11 cellular contexts compared by ENCODE assay signal in the genomic region with DNA sequence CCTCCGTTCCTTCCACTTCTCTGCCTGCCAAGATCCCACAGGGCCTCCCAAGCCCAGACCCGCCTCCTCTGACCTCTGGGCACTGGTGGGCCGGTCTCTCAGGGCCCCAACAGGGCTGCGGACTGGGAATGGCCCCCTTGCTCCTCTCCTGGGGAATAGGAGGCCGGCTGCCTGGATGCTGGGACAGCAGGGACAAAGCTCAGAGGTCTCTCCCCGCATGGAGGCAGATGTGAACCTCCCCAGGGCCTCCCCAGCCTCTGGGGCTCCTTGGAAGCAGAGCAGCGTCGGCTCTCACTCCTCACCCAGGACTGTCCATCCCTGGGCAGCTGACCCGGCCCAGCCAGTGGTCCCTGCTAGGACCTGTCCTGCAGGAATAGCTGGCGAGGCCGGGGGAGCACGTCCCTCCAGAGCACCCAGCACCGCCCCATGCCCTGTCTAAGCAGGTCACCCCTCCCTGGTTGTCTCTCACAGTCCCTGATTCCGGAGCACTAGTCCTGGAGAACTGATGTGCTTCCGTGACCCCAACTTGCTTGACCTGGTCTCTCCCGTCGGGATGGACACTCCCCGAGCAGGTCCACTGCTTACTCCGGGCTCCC.
"Had no signal": no experiment of that assay in that cellular context is flagged by ENCODE, and none has a peak within 500 bp of the region (broad histone marks: within the 10 kb centered on the region; RNA-seq: fewer than 3 reads in every experiment).

No MANE protein-coding gene starts in this region.

- H3K9me3 Mint-ChIP-seq: activated CD4-positive, alpha-beta memory T cell treated with anti-CD3 and anti-CD28 coated beads, Interleukin-2, amount 10 ng/mL, durations not matched to agents 7 days and 5 days; activated naive CD4-positive, alpha-beta T cell treated with anti-CD3 and anti-CD28 coated beads, Interleukin-2, amount 10 ng/mL, durations not matched to agents 7 days and 5 days; T-helper 2 cell treated with Interferon-gamma antibody and Interleukin-4, amounts not matched to agents 5 μg/mL and 100 μg/mL, for 36 hours had no signal

- H3K36me3 Mint-ChIP-seq: activated naive CD4-positive, alpha-beta T cell treated with anti-CD3 and anti-CD28 coated beads, Interleukin-2, amount 10 ng/mL, durations not matched to agents 7 days and 5 days; naive thymus-derived CD8-positive, alpha-beta T cell had no signal

- H3K9me3 ChIP-seq: thyroid gland, vagina had no signal

- DNase-seq: activated CD4-positive, alpha-beta memory T cell treated with anti-CD3 and anti-CD28 coated beads, Interleukin-2, amount 10 ng/mL, durations not matched to agents 7 days and 5 days; activated naive CD4-positive, alpha-beta T cell treated with anti-CD3 and anti-CD28 coated beads, Interleukin-2, amount 10 ng/mL, durations not matched to agents 7 days and 5 days; erythroblast; hippocampal formation; stimulated activated CD4-positive, alpha-beta T cell treated with anti-CD3 and anti-CD28 coated beads, Interleukin-4, amount 100 ng/mL, for 4 hours; SW 1271; thyroid gland had no signal

- H3K4me1 ChIP-seq: thyroid gland, vagina had no signal

- H3K4me1 Mint-ChIP-seq: activated CD4-positive, alpha-beta memory T cell treated with anti-CD3 and anti-CD28 coated beads, Interleukin-2, amount 10 ng/mL, durations not matched to agents 7 days and 5 days; activated naive CD4-positive, alpha-beta T cell treated with anti-CD3 and anti-CD28 coated beads, Interleukin-2, amount 10 ng/mL, durations not matched to agents 7 days and 5 days; central memory CD8-positive, alpha-beta T cell; naive thymus-derived CD8-positive, alpha-beta T cell had no signal

- H3K27ac Mint-ChIP-seq: activated CD4-positive, alpha-beta memory T cell treated with anti-CD3 and anti-CD28 coated beads, Interleukin-2, amount 10 ng/mL, durations not matched to agents 7 days and 5 days; activated naive CD4-positive, alpha-beta T cell treated with anti-CD3 and anti-CD28 coated beads, Interleukin-2, amount 10 ng/mL, durations not matched to agents 7 days and 5 days; T-helper 2 cell treated with Interferon-gamma antibody and Interleukin-4, amounts not matched to agents 5 μg/mL and 100 μg/mL, for 36 hours had no signal

- H3K27me3 ChIP-seq: thyroid gland, vagina had no signal

- H3K27me3 Mint-ChIP-seq: activated naive CD4-positive, alpha-beta T cell treated with anti-CD3 and anti-CD28 coated beads, Interleukin-2, amount 10 ng/mL, durations not matched to agents 7 days and 5 days had no signal

- ATAC-seq: naive thymus-derived CD8-positive, alpha-beta T cell had no signal

- H3K4me3 Mint-ChIP-seq: activated CD4-positive, alpha-beta memory T cell treated with anti-CD3 and anti-CD28 coated beads, Interleukin-2, amount 10 ng/mL, durations not matched to agents 7 days and 5 days; activated naive CD4-positive, alpha-beta T cell treated with anti-CD3 and anti-CD28 coated beads, Interleukin-2, amount 10 ng/mL, durations not matched to agents 7 days and 5 days; central memory CD8-positive, alpha-beta T cell; naive thymus-derived CD8-positive, alpha-beta T cell; T-helper 2 cell treated with Interferon-gamma antibody and Interleukin-4, amounts not matched to agents 5 μg/mL and 100 μg/mL, for 36 hours had no signal

- H3K4me3 ChIP-seq: thyroid gland, vagina had no signal

- H3K27ac ChIP-seq: thyroid gland, vagina had no signal

- H3K36me3 ChIP-seq: thyroid gland, vagina had no signal
